In genomic region chr16:17784073-17784472, GRCh38 we compare ENCODE assay signal across 1 cellular context.
TF ChIP-seq lines count a peak whose summit lies in the region.

No MANE protein-coding gene starts in this region.

TF ChIP-seq in H1, 55 proteins besides CTCF, POLR2A, EP300 and RAD21:
- TF ChIP-seq CBX8 (IDR thresholded peaks at IDR 0.05; ENCODE audit: borderline replicate concordance, low read depth, low read length) (no peak), GTF2F1 (IDR thresholded peaks at IDR 0.05; ENCODE audit: borderline replicate concordance, low read depth, low read length) (no peak), SP2 (IDR thresholded peaks at IDR 0.05; ENCODE audit: low read length) (no peak), TAF7 (optimal IDR thresholded peaks at IDR 0.05; ENCODE audit: borderline replicate concordance, low read depth, low read length) (no peak), ASH2L (IDR thresholded peaks at IDR 0.05; ENCODE audit: low read length) (no peak), CREB1 (IDR thresholded peaks at IDR 0.05) (peak; percentile 83), ATF3 (IDR thresholded peaks at IDR 0.05; ENCODE audit: insufficient read depth, low read depth, low read length) (no peak), TEAD4 (IDR thresholded peaks at IDR 0.05; ENCODE audit: low read depth, low read length) (no peak), ATF2 (IDR thresholded peaks at IDR 0.05; ENCODE audit: low read length) (peak; percentile 80; the same call in 1 of the 2 replicates), BCL11A (IDR thresholded peaks at IDR 0.05; ENCODE audit: low read depth in 2 of 2, low read length in 2 of 2) (no peak), CHD7 (IDR thresholded peaks at IDR 0.05; ENCODE audit: insufficient replicate concordance, low read length) (no peak), SIN3A (conservative IDR thresholded peaks at IDR 0.05 in 1 of 2, IDR thresholded peaks at IDR 0.05 in 1 of 2; ENCODE audit: low read depth in 1 of 2, low read length in 2 of 2) (0 out of 4 replicates have a peak, but pooled peaks have one; percentile 51 to 77), CHD1 (IDR thresholded peaks at IDR 0.05; ENCODE audit: low read depth, low read length) (no peak), FOSL1 (IDR thresholded peaks at IDR 0.05; ENCODE audit: insufficient read depth, low read depth, low read length) (no peak)
TF ChIP-seq in H1: peak in this region for 3.
